ENCODE assay signal across 19 cellular contexts in the genomic region with DNA sequence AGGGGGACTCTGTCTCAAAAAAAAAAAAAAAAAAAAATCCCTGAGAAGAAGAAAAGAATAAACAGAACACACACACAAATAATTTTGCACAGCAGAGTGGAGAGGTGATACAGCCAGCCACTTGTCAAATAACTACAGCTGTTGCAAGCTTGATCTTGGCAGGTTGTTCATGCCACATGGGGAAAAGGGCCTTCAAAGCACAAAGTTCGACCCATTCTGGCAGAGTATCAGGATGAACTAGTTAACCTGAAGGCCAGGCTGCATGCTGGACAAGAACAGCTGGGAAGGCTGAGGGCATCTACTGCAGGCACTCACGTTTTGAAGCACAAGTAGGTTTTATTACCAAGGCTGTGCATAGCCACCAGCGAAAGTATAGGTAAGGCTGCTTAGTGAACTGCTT.
DNase-seq lines count a peak whose midpoint lies in the region; ATAC-seq, FAIRE-seq and TF ChIP-seq lines count a peak whose summit lies in the region.
"Had no signal": no experiment of that assay in that cellular context is flagged by ENCODE, and none has a peak within 500 bp of the region (broad histone marks: within the 10 kb centered on the region; RNA-seq: fewer than 3 reads in every experiment).

No MANE protein-coding gene starts in this region.

- H3K36me3 ChIP-seq in liver (ENCODE audit: control insufficient read depth in 4 of 4, insufficient read depth in 3 of 4, low read depth in 1 of 4, low read length in 3 of 4) (no peaks in the 10 kb centered on the region), HepG2 (replicated peaks in 1 of 2; ENCODE audit: control insufficient read depth in 1 of 2, insufficient read depth in 2 of 2, low read length in 2 of 2) (no peaks in the 10 kb centered on the region), H1 (ENCODE audit: control insufficient read depth in 2 of 4, insufficient read depth in 4 of 4, low read length in 3 of 4) (no peaks in the 10 kb centered on the region), right lobe of liver (no peaks in the 10 kb centered on the region)
- H3K36me3 ChIP-seq: BLaER1 had no signal

- H3K56ac ChIP-seq in H1 (replicated peaks; ENCODE audit: insufficient read length, low read depth, low read length): no peak overlapping the region

- H3K27me3 ChIP-seq in liver (ENCODE audit: control insufficient read depth in 4 of 4, insufficient read depth in 4 of 4, low read length in 3 of 4): no peaks in the 10 kb centered on the region
- peaks cover 4 to 19% of the 10 kb centered on the region in 2 experiments; a peak in 4 of 5 replicates for H3K27me3 ChIP-seq in HepG2 (ENCODE audit: control insufficient read depth in 1 of 2, insufficient read depth in 2 of 2, low read length in 2 of 2)
- no peaks in the 10 kb centered on the region for H3K27me3 ChIP-seq in H1 (replicated peaks in 1 of 4; ENCODE audit: control insufficient read depth in 3 of 4, extremely low read depth in 1 of 4, insufficient read depth in 3 of 4, low read length in 3 of 4)
- no peaks in the 10 kb centered on the region for H3K27me3 ChIP-seq in right lobe of liver

- no peak overlapping the region for H2BK15ac ChIP-seq in H1 (ENCODE audit: low read length)

- intact Hi-C loops in HepG2 (cut with micrococcal nuclease; ENCODE audit: unreplicated experiment) (no loop called here), right lobe of liver (cut with DNase I) (no loop called here)

- peaks cover 31 to 57% of the 10 kb centered on the region in 2 donors for H3K27me3 Mint-ChIP-seq in stimulated activated naive B cell treated with anti-CD40 and anti-IgM and Interleukin-4, amounts not matched to agents 10 μg/mL and 1 μg/mL and 100 μg/mL, for 72 hours

- H4K91ac ChIP-seq in H1 (replicated peaks; ENCODE audit: insufficient read length, low read length): peak overlapping the region; percentile 80

- 45% methylated on average over 3 of the region's 3 CpGs for WGBS in liver
- 17% methylated on average over 3 of the region's 3 CpGs for WGBS in HepG2 (ENCODE audit: low lambda C conversion rate)
- 88% methylated on average over 3 of the region's 3 CpGs; no CpG with 5 or more reads in 1 of the 2 experiments for WGBS in H1 (ENCODE audit: extremely low coverage in 1 of 2, insufficient coverage in 1 of 2, insufficient read length in 1 of 2, insufficient replicate concordance in 2 of 2, low coverage in 1 of 2, low lambda C conversion rate in 2 of 2, missing lambda C conversion rate in 1 of 2), 2 experiments
- WGBS in right lobe of liver (ENCODE audit: insufficient coverage, low coverage, low lambda C conversion rate, missing lambda C conversion rate): 42% methylated on average over 3 of the region's 3 CpGs

- H3K79me1 ChIP-seq in H1 (ENCODE audit: low read depth, low read length): no peaks in the 10 kb centered on the region

- no peak overlapping the region for H3K18ac ChIP-seq in H1 (ENCODE audit: extremely low read depth, low read length)

- peaks cover 3% of the 10 kb centered on the region; the same call in 1 of the 2 replicates for H3K23me2 ChIP-seq in H1 (ENCODE audit: low read depth, low read length)

- H2AK5ac ChIP-seq in H1 (ENCODE audit: low read depth, low read length): no peak overlapping the region

- H2BK5ac ChIP-seq in H1 (ENCODE audit: low read depth, low read length): no peak overlapping the region

- peaks cover 2 to 6% of the 10 kb centered on the region in 2 donors for H3K4me1 Mint-ChIP-seq in stimulated activated naive B cell treated with anti-CD40 and anti-IgM and Interleukin-4, amounts not matched to agents 10 μg/mL and 1 μg/mL and 100 μg/mL, for 72 hours

- H3K79me2 ChIP-seq in HepG2 (ENCODE audit: insufficient read depth, low read length) (no peaks in the 10 kb centered on the region), H1 (ENCODE audit: control insufficient read depth in 1 of 2, insufficient read depth in 2 of 2, low read length in 2 of 2) (no peaks in the 10 kb centered on the region)

- H3K4me2 ChIP-seq in HepG2 (ENCODE audit: low read depth, low read length) (no peak overlapping the region), H1 (ENCODE audit: insufficient read depth in 1 of 2, low read depth in 2 of 2, low read length in 2 of 2) (no peak overlapping the region)
- H3K4me2 ChIP-seq: BLaER1 had no signal

- TF ChIP-seq EP300 in HepG2 (IDR thresholded peaks at IDR 0.05; ENCODE audit: low read depth in 2 of 2, low read length in 2 of 2) (no peak), HepG2 (CRISPR knock-in tag; IDR thresholded peaks at IDR 0.05; ENCODE audit: borderline replicate concordance) (no peak), H1 (IDR thresholded peaks at IDR 0.05; ENCODE audit: borderline replicate concordance in 1 of 2, low read depth in 2 of 2, low read length in 2 of 2) (no peak)

- no peak overlapping the region for H2AFZ ChIP-seq in HepG2 (ENCODE audit: low read length)
- no peak overlapping the region for H2AFZ ChIP-seq in H1 (ENCODE audit: low read length)

- TF ChIP-seq POLR2A in HepG2 (IDR thresholded peaks at IDR 0.05; ENCODE audit: insufficient read depth in 1 of 2, low read depth in 2 of 2, low read length in 2 of 2): no peak
- no peak for TF ChIP-seq POLR2A in H1 (IDR thresholded peaks at IDR 0.05; ENCODE audit: control extremely low read depth in 1 of 2, low read depth in 2 of 2, low read length in 2 of 2)
- TF ChIP-seq POLR2A in right lobe of liver (IDR thresholded peaks at IDR 0.05): no peak

- TF ChIP-seq RAD21 in liver (IDR thresholded peaks at IDR 0.05) (peak; percentile 23 to 49), HepG2 (CRISPR knock-in tag; IDR thresholded peaks at IDR 0.05) (no peak), H1 (IDR thresholded peaks at IDR 0.05 in 1 of 2, conservative IDR thresholded peaks at IDR 0.05 in 1 of 2; ENCODE audit: low read depth in 2 of 2, low read length in 2 of 2) (no peak)

- TF ChIP-seq CTCF in liver (IDR thresholded peaks at IDR 0.05; ENCODE audit: low read depth, low read length, missing input control) (no peak), HepG2 (CRISPR knock-in tag; IDR thresholded peaks at IDR 0.05) (no peak), H1 (IDR thresholded peaks at IDR 0.05; ENCODE audit: control extremely low read depth in 1 of 3, insufficient read depth in 1 of 3, low read depth in 1 of 3, low read length in 3 of 3) (no peak), right lobe of liver (IDR thresholded peaks at IDR 0.05) (no peak)

- in situ Hi-C loops in HepG2 (cut with HindIII; ENCODE audit: extremely low pct_ligation_motif_present, low pct_unique_long_range_greater_than_20kb): no loop called here

- peaks cover 6 to 8% of the 10 kb centered on the region in 2 donors for H3K36me3 Mint-ChIP-seq in stimulated activated naive B cell treated with anti-CD40 and anti-IgM and Interleukin-4, amounts not matched to agents 10 μg/mL and 1 μg/mL and 100 μg/mL, for 72 hours
- H3K36me3 Mint-ChIP-seq: CD4-positive, CD25-positive, alpha-beta regulatory T cell; CD8-positive, alpha-beta T cell had no signal

- H3K9me3 ChIP-seq in liver (ENCODE audit: control insufficient read depth in 4 of 4, low read length in 3 of 4) (peaks cover 0 to 12% (median 3%) of the 10 kb centered on the region in 4 donors), HepG2 (ENCODE audit: low read length) (peaks cover 17% of the 10 kb centered on the region), H1 (ENCODE audit: insufficient read depth in 2 of 2, low read depth in 1 of 2, low read length in 1 of 2) (peaks cover 5 to 13% of the 10 kb centered on the region in 2 experiments; a peak in 1 of 4 replicates), right lobe of liver (peaks cover 0 to 9% (median 4%) of the 10 kb centered on the region in 4 donors)

- no peak overlapping the region for H2BK12ac ChIP-seq in H1 (ENCODE audit: low read depth, low read length)

- CTCF ChIA-PET in HepG2 (lab: Yijun Ruan, JAX; ENCODE audit: low intra/inter-chr PET ratio, low total read pairs) (no interaction called here), H1 (lab: Charles Lee; ENCODE audit: partially characterized antibody) (no interaction called here)

- no peak overlapping the region for H3K14ac ChIP-seq in H1 (ENCODE audit: insufficient read length)

- H4K8ac ChIP-seq in H1 (ENCODE audit: extremely low read depth, insufficient read depth, low read length): no peak overlapping the region

- peaks cover 1 to 21% (median 13%) of the 10 kb centered on the region in 4 donors for H3K4me1 ChIP-seq in liver (ENCODE audit: control insufficient read depth in 4 of 4, insufficient read depth in 4 of 4, low read length in 3 of 4)
- peaks cover 8% of the 10 kb centered on the region for H3K4me1 ChIP-seq in HepG2 (ENCODE audit: insufficient read depth, low read length)
- peaks cover 0 to 10% (median 6%) of the 10 kb centered on the region in 4 experiments; a peak in 4 of 7 replicates for H3K4me1 ChIP-seq in H1 (replicated peaks in 1 of 4; ENCODE audit: control insufficient read depth in 3 of 4, insufficient read depth in 4 of 4, low read length in 3 of 4)
- H3K4me1 ChIP-seq in right lobe of liver: peaks cover 0 to 29% (median 4%) of the 10 kb centered on the region in 4 donors
- H3K4me1 ChIP-seq: Caco-2 had no signal

- H3K9ac ChIP-seq in liver (ENCODE audit: low read depth in 1 of 2, low read length in 2 of 2): no peak overlapping the region
- no peak overlapping the region for H3K9ac ChIP-seq in HepG2 (ENCODE audit: insufficient read depth, low read depth, low read length)
- no peak overlapping the region for H3K9ac ChIP-seq in H1 (replicated peaks in 1 of 4; ENCODE audit: extremely low read depth in 1 of 4, low read depth in 3 of 4, low read length in 3 of 4)
- H3K9ac ChIP-seq: BLaER1 had no signal

- POLR2A ChIA-PET in HepG2 (lab: Yijun Ruan, JAX) (no interaction called here), H1 (lab: Charles Lee; ENCODE audit: partially characterized antibody) (no interaction called here)

- no TSS peak for BruUV-seq in HepG2 (replicated peaks; lab: Mats Ljungman, UMichigan)

- DNase-seq in HepG2 (ENCODE audit: low spot score) (no peak), H1 (ENCODE audit: low read depth in 1 of 2, low spot score in 2 of 2) (no peak), right lobe of liver (peak; percentile 37 to 88 (median 73))
- no peak for DNase-seq in stimulated activated naive B cell treated with anti-CD40 and anti-IgM and Interleukin-4, amounts not matched to agents 10 μg/mL and 1 μg/mL and 100 μg/mL, for 72 hours
- DNase-seq in activated CD4-positive, alpha-beta T cell treated with anti-CD3 and anti-CD28 coated beads, Interleukin-2, amount 50 U/mL, for 48 hours: no peak
- DNase-seq: Caco-2; CD4-positive, CD25-positive, alpha-beta regulatory T cell; CD8-positive, alpha-beta T cell; DMS153; DND-41; GOT3; H7; HCEC 1CT had no signal

- H4K5ac ChIP-seq in H1 (ENCODE audit: insufficient read length, low read depth, low read length): no peak overlapping the region

- no peak overlapping the region for H3K4ac ChIP-seq in H1 (replicated peaks; ENCODE audit: insufficient read length, low read depth, low read length)

- ATAC-seq in HepG2 (no peak), right lobe of liver (peak; percentile 83 to 93 (median 91))
- no peak for ATAC-seq in stimulated activated naive B cell treated with anti-CD40 and anti-IgM and Interleukin-4, amounts not matched to agents 10 μg/mL and 1 μg/mL and 100 μg/mL, for 72 hours (replicated peaks)
- ATAC-seq: CD8-positive, alpha-beta T cell had no signal

- no peaks in the 10 kb centered on the region for H4K20me1 ChIP-seq in HepG2 (ENCODE audit: insufficient read depth, low read length)
- no peaks in the 10 kb centered on the region for H4K20me1 ChIP-seq in H1 (replicated peaks in 1 of 2; ENCODE audit: control insufficient read depth in 1 of 2, insufficient read depth in 2 of 2, low read length in 2 of 2)
- H4K20me1 ChIP-seq: BLaER1 had no signal

- FAIRE-seq in HepG2 (lab: Jason Lieb, UNC) (no peak), H1 (lab: Jason Lieb, UNC) (no peak)
- FAIRE-seq: G401.6, GM12892 had no signal

- no peak overlapping the region for H3K27ac Mint-ChIP-seq in stimulated activated naive B cell treated with anti-CD40 and anti-IgM and Interleukin-4, amounts not matched to agents 10 μg/mL and 1 μg/mL and 100 μg/mL, for 72 hours
- H3K27ac Mint-ChIP-seq: B cell; CD4-positive, CD25-positive, alpha-beta regulatory T cell; CD8-positive, alpha-beta T cell had no signal

- H3K9me3 Mint-ChIP-seq in stimulated activated naive B cell treated with anti-CD40 and anti-IgM and Interleukin-4, amounts not matched to agents 10 μg/mL and 1 μg/mL and 100 μg/mL, for 72 hours: peaks cover 13 to 15% of the 10 kb centered on the region in 2 donors

- H3K4me3 ChIP-seq in liver (ENCODE audit: low read depth in 1 of 3, low read length in 3 of 3): no peak overlapping the region
- H3K4me3 ChIP-seq in HepG2 (replicated peaks in 1 of 3; ENCODE audit: insufficient read depth in 1 of 3, low read depth in 2 of 3, low read length in 3 of 3): no peak overlapping the region
- H3K4me3 ChIP-seq in H1 (ENCODE audit: extremely low read depth in 1 of 4, insufficient read depth in 2 of 4, low read depth in 3 of 4, low read length in 4 of 4): no peak overlapping the region
- no peak overlapping the region for H3K4me3 ChIP-seq in right lobe of liver
- H3K4me3 ChIP-seq: BLaER1 had no signal

- H3K27ac ChIP-seq in liver (ENCODE audit: low read depth in 1 of 2, low read length in 2 of 2) (peak overlapping the region in 1 of 2 donors; percentile 67), HepG2 (ENCODE audit: extremely low read length, insufficient read depth, low read length) (no peak overlapping the region), H1 (ENCODE audit: low read depth, low read length) (no peak overlapping the region), right lobe of liver (peak overlapping the region in 1 of 3 donors; percentile 72)
- H3K27ac ChIP-seq: BLaER1, C4-2B had no signal

- H2BK120ac ChIP-seq in H1 (replicated peaks; ENCODE audit: low read depth, low read length): no peak overlapping the region

- H3K23ac ChIP-seq in H1 (ENCODE audit: insufficient read length): no peak overlapping the region

- no peak overlapping the region for H3K4me3 Mint-ChIP-seq in stimulated activated naive B cell treated with anti-CD40 and anti-IgM and Interleukin-4, amounts not matched to agents 10 μg/mL and 1 μg/mL and 100 μg/mL, for 72 hours
- H3K4me3 Mint-ChIP-seq: B cell; CD4-positive, CD25-positive, alpha-beta regulatory T cell; CD8-positive, alpha-beta T cell had no signal

- no peak overlapping the region for H2BK20ac ChIP-seq in H1 (ENCODE audit: low read length)

Comparison
In these comparisons a context has a peak if more than half of its experiments do, and no peak if none do; other contexts are left out.
1. ATAC-seq: peak in right lobe of liver (4 of 4); none in HepG2 (single experiment) and stimulated activated naive B cell treated with anti-CD40 and anti-IgM and Interleukin-4, amounts not matched to agents 10 μg/mL and 1 μg/mL and 100 μg/mL, for 72 hours (0 of 2).
2. DNase-seq: peak in right lobe of liver (3 of 3); none in HepG2 (single experiment), H1 (0 of 2), stimulated activated naive B cell treated with anti-CD40 and anti-IgM and Interleukin-4, amounts not matched to agents 10 μg/mL and 1 μg/mL and 100 μg/mL, for 72 hours (single experiment) and activated CD4-positive, alpha-beta T cell treated with anti-CD3 and anti-CD28 coated beads, Interleukin-2, amount 50 U/mL, for 48 hours (0 of 2).